In genomic region chr20:17928633-17929311, GRCh38 we compare ENCODE assay signal across 14 cellular contexts. TPM values are rescaled to one million over a fixed set of nuclear protein-coding genes. Genes with fewer than 3 reads are reported as not detected.
A peak's percentile ranks its signal among the peaks of the same experiment; 100 is the strongest.
DNase-seq lines count a peak whose midpoint lies in the region; ATAC-seq, FAIRE-seq and TF ChIP-seq lines count a peak whose summit lies in the region.
"Had no signal": no experiment of that assay in that cellular context is flagged by ENCODE, and none has a peak within 500 bp of the region (broad histone marks: within the 10 kb centered on the region; RNA-seq: fewer than 3 reads in every experiment).

No MANE protein-coding gene starts in this region.

- peaks cover 0 to 16% (median 4%) of the 10 kb centered on the region in 11 experiments; a peak in 10 of 22 replicates for H3K9me3 ChIP-seq in BLaER1 treated with 17β-estradiol and CSF1 and Interleukin-3, amounts not matched to agents 10 nM and 100 nM (replicated peaks in 1 of 11)
- H3K9me3 ChIP-seq in colonic mucosa, result no peaks in the 10 kb centered on the region
- H3K9me3 ChIP-seq in pancreas, result no peaks in the 10 kb centered on the region
- H3K9me3 ChIP-seq: ovary, SJSA1 had no signal

- intact Hi-C loops in colonic mucosa (cut with DNase I) (no loop called here), pancreas (cut with DNase I) (no loop called here)

- no peak overlapping the region for H3K4me3 ChIP-seq in BLaER1 treated with 17β-estradiol and CSF1 and Interleukin-3, amounts not matched to agents 10 nM and 100 nM
- no peak overlapping the region for H3K4me3 ChIP-seq in colonic mucosa
- no peak overlapping the region for H3K4me3 ChIP-seq in pancreas
- H3K4me3 ChIP-seq: ovary, SJSA1 had no signal

- no peak overlapping the region for H3K27ac ChIP-seq in BLaER1 treated with 17β-estradiol and CSF1 and Interleukin-3, amounts not matched to agents 10 nM and 100 nM
- H3K27ac ChIP-seq in colonic mucosa (peak overlapping the region; percentile 62), pancreas (peak overlapping the region; percentile 51 to 65 (median 56))
- H3K27ac ChIP-seq: ovary, SJSA1 had no signal

- peaks cover 0 to 19% (median 3%) of the 10 kb centered on the region in 11 experiments; a peak in 6 of 22 replicates for H4K20me1 ChIP-seq in BLaER1 treated with 17β-estradiol and CSF1 and Interleukin-3, amounts not matched to agents 10 nM and 100 nM

- WGBS in pancreas, 2 donors, result 34 to 42% methylated on average over 22 of the region's 22 CpGs

- peak overlapping the region; percentile 1 to 97 (median 80); a peak in 19 of 22 replicates for H3K4me2 ChIP-seq in BLaER1 treated with 17β-estradiol and CSF1 and Interleukin-3, amounts not matched to agents 10 nM and 100 nM

- CTCF ChIA-PET in GM10248 (lab: Yijun Ruan, JAX), result interaction anchor here (0.9 to 3.4 kb wide), 2 partner anchors 10 to 27 kb away, joined by 3 to 22 read pairs; no protein-coding TSS in a partner anchor

- H3K27me3 ChIP-seq in BLaER1 treated with 17β-estradiol and CSF1 and Interleukin-3, amounts not matched to agents 10 nM and 100 nM, result peaks cover 0 to 9% (median 0%) of the 10 kb centered on the region in 11 experiments; a peak in 3 of 22 replicates
- H3K27me3 ChIP-seq in colonic mucosa, result no peaks in the 10 kb centered on the region
- no peaks in the 10 kb centered on the region for H3K27me3 ChIP-seq in pancreas
- H3K27me3 ChIP-seq: ovary, SJSA1 had no signal

- DNase-seq in HT-29 (ENCODE audit: low spot score) (peak; percentile 22), colonic mucosa (peak; percentile 77), pancreas (peak in 5 of 6 donors; percentile 41 to 73 (median 56)), AML-193 (lab: John Stamatoyannopoulos, UW) (no peak), GM10248 (ENCODE audit: extremely low spot score) (no peak), pons (ENCODE audit: low spot score) (no peak)
- no peak for DNase-seq in activated CD4-positive, CD25-positive, alpha-beta regulatory T cell treated with anti-CD3 and anti-CD28 coated beads, Interleukin-2, amount 50 U/mL, for 72 hours
- DNase-seq: activated CD4-positive, alpha-beta memory T cell treated with anti-CD3 and anti-CD28 coated beads, Interleukin-2, amount 10 ng/mL, durations not matched to agents 7 days and 5 days; activated gamma-delta T cell; midbrain; NCI-H1105 treated with DMSO at 0.1 percent for 48 hours; ovary had no signal

- FAIRE-seq in pancreas (lab: Jason Lieb, UNC), result no peak

- no peaks in the 10 kb centered on the region for H3K36me3 ChIP-seq in BLaER1 treated with 17β-estradiol and CSF1 and Interleukin-3, amounts not matched to agents 10 nM and 100 nM
- H3K36me3 ChIP-seq in colonic mucosa (no peaks in the 10 kb centered on the region), pancreas (no peaks in the 10 kb centered on the region)
- H3K36me3 ChIP-seq: ovary, SJSA1 had no signal

- TF ChIP-seq CTCF in colonic mucosa (IDR thresholded peaks at IDR 0.05) (no peak), pancreas (IDR thresholded peaks at IDR 0.05) (no peak), GM10248 (IDR thresholded peaks at IDR 0.05; ENCODE audit: control extremely low read depth, extremely low read depth, low read depth, missing control alignments) (no peak)

- H3K9ac ChIP-seq in BLaER1 treated with 17β-estradiol and CSF1 and Interleukin-3, amounts not matched to agents 10 nM and 100 nM, result peak overlapping the region in 2 of 11 experiments; percentile 9 to 35; a peak in 3 of 22 replicates
- H3K9ac ChIP-seq in colonic mucosa (ENCODE audit: low read depth in 2 of 2, low read length in 2 of 2), result peak overlapping the region; percentile 9 to 73

- peaks cover 11 to 45% (median 33%) of the 10 kb centered on the region in 10 experiments; a peak in 19 of 20 replicates for H3K4me1 ChIP-seq in BLaER1 treated with 17β-estradiol and CSF1 and Interleukin-3, amounts not matched to agents 10 nM and 100 nM
- H3K4me1 ChIP-seq in colonic mucosa (peaks cover 11% of the 10 kb centered on the region), pancreas (peaks cover 13 to 45% (median 18%) of the 10 kb centered on the region in 3 donors)
- H3K4me1 ChIP-seq: SJSA1 had no signal

- ATAC-seq in pancreas, result peak; percentile 67 to 84 (median 77)

- POLR2A ChIA-PET in GM10248 (lab: Yijun Ruan, JAX), result no interaction called here

RNA-seq across cellular contexts. Expression of gene SNX5, which starts 39.8 kb away (rescaled TPM):
- total RNA-seq in HT-29 (2014; rRNA removed; shearing (Covaris generic)), result 181 and 203 TPM in 2 replicates
- total RNA-seq in colonic mucosa (100 to 1,000 TPM; 116 to 119 TPM), pancreas (10 to 100 TPM; 20.5 to 35.7 (median 27.2) TPM)
- polyA plus RNA-seq in pancreas, result 10 to 100 TPM; 34.2 to 38.4 TPM

RNA-seq across cellular contexts. Expression of gene MGME1, which starts 40.0 kb away (rescaled TPM):
- 10.9 and 14.0 TPM in 2 replicates for total RNA-seq in HT-29 (2014; rRNA removed; shearing (Covaris generic))
- total RNA-seq in colonic mucosa, result 10 to 100 TPM; 20.5 to 21.1 TPM
- 1 to 10 TPM; 4.0 to 7.4 (median 6.1) TPM for total RNA-seq in pancreas
- 1 to 10 TPM; 6.1 to 7.6 TPM for polyA plus RNA-seq in pancreas

Comparison
In these comparisons a context has a peak if more than half of its experiments do, and no peak if none do; other contexts are left out.
1. H3K27ac ChIP-seq: peak in colonic mucosa (single experiment) and pancreas (4 of 4); none in BLaER1 treated with 17β-estradiol and CSF1 and Interleukin-3, amounts not matched to agents 10 nM and 100 nM (0 of 11).
2. DNase-seq: peak in HT-29 (single experiment), colonic mucosa (single experiment) and pancreas (5 of 6); none in AML-193 (0 of 2), GM10248 (single experiment), pons (single experiment) and activated CD4-positive, CD25-positive, alpha-beta regulatory T cell treated with anti-CD3 and anti-CD28 coated beads, Interleukin-2, amount 50 U/mL, for 72 hours (single experiment).